Comparison of ENCODE assay signal across 10 cellular contexts in the genomic region with DNA sequence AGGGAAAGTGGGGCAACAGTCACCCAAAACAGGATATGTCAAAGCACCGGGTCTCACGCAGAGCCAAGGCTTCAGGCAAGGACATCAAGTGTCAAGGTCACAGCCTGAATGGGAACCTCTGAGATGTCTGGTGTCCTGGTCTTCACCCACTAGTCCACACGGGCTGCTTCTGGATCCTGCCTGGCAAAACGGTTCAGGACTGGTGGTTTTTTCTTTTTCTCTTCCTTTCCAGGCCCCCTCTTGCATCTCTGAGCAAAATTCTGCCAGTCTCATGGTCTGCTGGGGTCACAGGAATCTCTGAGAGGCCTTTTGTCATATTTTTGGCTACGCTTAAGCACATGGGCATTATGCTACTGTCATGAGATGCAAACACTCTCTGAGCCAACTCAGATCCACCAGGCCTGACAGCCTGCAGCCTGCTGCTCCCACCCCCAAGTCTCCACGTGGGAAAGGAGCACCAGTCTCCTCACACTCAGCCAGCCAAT.
DNase-seq lines count a peak whose midpoint lies in the region; ATAC-seq and TF ChIP-seq lines count a peak whose summit lies in the region.
"Had no signal": no experiment of that assay in that cellular context is flagged by ENCODE, and none has a peak within 500 bp of the region (broad histone marks: within the 10 kb centered on the region; RNA-seq: fewer than 3 reads in every experiment).

No MANE protein-coding gene starts in this region.

- H3K4me1 Mint-ChIP-seq in activated CD8-positive, alpha-beta memory T cell treated with anti-CD3 and anti-CD28 coated beads, Interleukin-2, amount 10 ng/mL, durations not matched to agents 7 days and 5 days = no peaks in the 10 kb centered on the region

- peak overlapping the region; percentile 59 for H3K27ac ChIP-seq in SK-N-MC
- peak overlapping the region; percentile 16 for H3K27ac ChIP-seq in fibroblast of lung (ENCODE audit: insufficient read depth, low read length)
- H3K27ac ChIP-seq in muscle layer of duodenum (ENCODE audit: low read length) = peak overlapping the region; percentile 1
- H3K27ac ChIP-seq in tibial artery = peak overlapping the region; percentile 67 to 71

- H3K36me3 ChIP-seq in SK-N-MC (ENCODE audit: insufficient read depth, low read length) = no peaks in the 10 kb centered on the region
- H3K36me3 ChIP-seq in fibroblast of lung (ENCODE audit: control insufficient read depth, insufficient read depth, low read length) = no peaks in the 10 kb centered on the region
- H3K36me3 ChIP-seq in muscle layer of duodenum (ENCODE audit: control insufficient read depth in 1 of 2, insufficient read depth in 2 of 2, low read length in 2 of 2) = no peaks in the 10 kb centered on the region
- H3K36me3 ChIP-seq in tibial artery = no peaks in the 10 kb centered on the region
- H3K36me3 ChIP-seq: stomach had no signal

- H3K27me3 Mint-ChIP-seq in activated CD8-positive, alpha-beta memory T cell treated with anti-CD3 and anti-CD28 coated beads, Interleukin-2, amount 10 ng/mL, durations not matched to agents 7 days and 5 days = no peaks in the 10 kb centered on the region

- no peaks in the 10 kb centered on the region for H4K20me1 ChIP-seq in fibroblast of lung (ENCODE audit: control insufficient read depth, extremely low read depth, insufficient read depth, low read length)

- no peak overlapping the region for H3K4me3 Mint-ChIP-seq in activated CD8-positive, alpha-beta memory T cell treated with anti-CD3 and anti-CD28 coated beads, Interleukin-2, amount 10 ng/mL, durations not matched to agents 7 days and 5 days

- no peak for ATAC-seq in activated CD8-positive, alpha-beta memory T cell treated with anti-CD3 and anti-CD28 coated beads, Interleukin-2, amount 10 ng/mL, durations not matched to agents 7 days and 5 days

- no peaks in the 10 kb centered on the region for H3K9me3 Mint-ChIP-seq in activated CD8-positive, alpha-beta memory T cell treated with anti-CD3 and anti-CD28 coated beads, Interleukin-2, amount 10 ng/mL, durations not matched to agents 7 days and 5 days (ENCODE audit: low read depth)

- H2AFZ ChIP-seq in fibroblast of lung (ENCODE audit: low read length) = peak overlapping the region; percentile 54

- no peak overlapping the region for H3K4me2 ChIP-seq in fibroblast of lung (ENCODE audit: extremely low read depth, insufficient read depth, low read length)

- H3K27me3 ChIP-seq in fibroblast of lung (ENCODE audit: control insufficient read depth, insufficient read depth, low read length) (no peaks in the 10 kb centered on the region), muscle layer of duodenum (ENCODE audit: low read depth, low read length) (no peaks in the 10 kb centered on the region), tibial artery (no peaks in the 10 kb centered on the region)
- H3K27me3 ChIP-seq: stomach had no signal

- H3K9ac ChIP-seq in SK-N-MC (ENCODE audit: insufficient read length) (no peak overlapping the region), fibroblast of lung (ENCODE audit: insufficient read depth, low read length) (no peak overlapping the region)

- H3K36me3 Mint-ChIP-seq in activated CD8-positive, alpha-beta memory T cell treated with anti-CD3 and anti-CD28 coated beads, Interleukin-2, amount 10 ng/mL, durations not matched to agents 7 days and 5 days = no peaks in the 10 kb centered on the region

- H3K79me2 ChIP-seq in fibroblast of lung (ENCODE audit: control insufficient read depth, insufficient read depth, low read length) = no peaks in the 10 kb centered on the region

- no peak overlapping the region for H3K27ac Mint-ChIP-seq in activated CD8-positive, alpha-beta memory T cell treated with anti-CD3 and anti-CD28 coated beads, Interleukin-2, amount 10 ng/mL, durations not matched to agents 7 days and 5 days

- H3K4me3 ChIP-seq in SK-N-MC (no peak overlapping the region), fibroblast of lung (replicated peaks in 1 of 4; ENCODE audit: control extremely low read depth in 1 of 4, insufficient read depth in 1 of 4, low read depth in 3 of 4, low read length in 4 of 4) (no peak overlapping the region), muscle layer of duodenum (ENCODE audit: low read depth in 1 of 2, low read length in 2 of 2) (no peak overlapping the region), tibial artery (no peak overlapping the region)
- H3K4me3 ChIP-seq: stomach had no signal

- H3K9me3 ChIP-seq in SK-N-MC (ENCODE audit: low read depth, low read length) (no peaks in the 10 kb centered on the region), fibroblast of lung (ENCODE audit: control insufficient read depth, insufficient read depth, low read depth, low read length) (no peaks in the 10 kb centered on the region), muscle layer of duodenum (ENCODE audit: control insufficient read depth in 1 of 2, low read length in 2 of 2) (no peaks in the 10 kb centered on the region), tibial artery (no peaks in the 10 kb centered on the region)
- H3K9me3 ChIP-seq: stomach had no signal

- DNase-seq in SK-N-MC (ENCODE audit: low read depth, low spot score) (no peak), fibroblast of lung (ENCODE audit: low read depth in 2 of 2) (no peak), tibial artery (no peak), NCI-H1048 (lab: John Stamatoyannopoulos, UW) (no peak), T-helper 9 cell (no peak)
- DNase-seq in activated CD8-positive, alpha-beta memory T cell treated with anti-CD3 and anti-CD28 coated beads, Interleukin-2, amount 10 ng/mL, durations not matched to agents 7 days and 5 days = no peak
- DNase-seq: amniotic stem cell, NCI-H187 treated with DMSO at 0.1 percent for 48 hours, stomach had no signal

- CTCF ChIA-PET in activated CD8-positive, alpha-beta memory T cell treated with anti-CD3 and anti-CD28 coated beads, Interleukin-2, amount 10 ng/mL, durations not matched to agents 7 days and 5 days (lab: Charles Lee) = no interaction called here

- TF ChIP-seq CTCF in fibroblast of lung (conservative IDR thresholded peaks at IDR 0.05 in 1 of 2, IDR thresholded peaks at IDR 0.05 in 1 of 2; ENCODE audit: low read depth in 1 of 2, low read length in 2 of 2) (no peak), tibial artery (IDR thresholded peaks at IDR 0.05) (no peak)

- intact Hi-C loops in tibial artery (cut with DNase I; ENCODE audit: low total_unique reads) = no loop called here

- peaks cover 8% of the 10 kb centered on the region for H3K4me1 ChIP-seq in fibroblast of lung (ENCODE audit: control insufficient read depth, extremely low read depth, insufficient read depth, low read length)
- no peaks in the 10 kb centered on the region for H3K4me1 ChIP-seq in muscle layer of duodenum (ENCODE audit: control insufficient read depth in 1 of 2, insufficient read depth in 2 of 2, low read length in 2 of 2)
- H3K4me1 ChIP-seq in tibial artery = peaks cover 0 to 32% (median 7%) of the 10 kb centered on the region in 4 donors
- H3K4me1 ChIP-seq: stomach had no signal

Comparison
In these comparisons a context has a peak if more than half of its experiments do, and no peak if none do; other contexts are left out.
1. H3K27ac ChIP-seq: peak in every context shown above with its lines; median percentile 69 in tibial artery; 59 in SK-N-MC; 16 in fibroblast of lung; 1 in muscle layer of duodenum.